Comparison of ENCODE assay signal across 14 cellular contexts in the genomic region with DNA sequence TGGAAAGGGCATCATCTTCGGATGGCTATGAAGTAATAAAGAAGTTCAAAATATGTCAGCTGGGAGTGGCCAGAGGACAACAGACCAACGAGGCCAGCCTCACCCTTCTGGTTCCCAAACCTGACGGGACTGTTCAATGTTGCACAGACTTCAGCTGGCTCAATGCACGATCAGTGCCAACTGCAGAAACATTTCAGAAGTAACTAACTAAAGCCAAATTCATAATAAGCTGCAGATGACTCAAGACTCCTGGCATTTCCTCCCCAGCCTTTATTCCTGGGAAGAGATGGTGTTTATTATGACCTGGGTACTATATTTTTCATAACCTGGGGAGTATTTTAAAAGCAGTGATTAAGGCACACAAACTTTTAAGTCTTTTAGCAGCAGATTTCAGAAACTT. TPM values are rescaled to one million over a fixed set of nuclear protein-coding genes. Genes with fewer than 3 reads are reported as not detected.
DNase-seq lines count a peak whose midpoint lies in the region; ATAC-seq and TF ChIP-seq lines count a peak whose summit lies in the region.
"Had no signal": no experiment of that assay in that cellular context is flagged by ENCODE, and none has a peak within 500 bp of the region (broad histone marks: within the 10 kb centered on the region; RNA-seq: fewer than 3 reads in every experiment).

No MANE protein-coding gene starts in this region.

- peak overlapping the region; percentile 65 for H3K4me2 ChIP-seq in HCT116 (ENCODE audit: low read length)

- H3K4me3 ChIP-seq in HCT116 (replicated peaks in 1 of 2; ENCODE audit: low read depth in 1 of 2, low read length in 2 of 2), result peak overlapping the region in 1 of 2 experiments; percentile 17; a peak in 1 of 4 replicates
- H3K4me3 ChIP-seq in suprapubic skin, result no peak overlapping the region

- intact Hi-C loops in HCT116 (cut with micrococcal nuclease), result no loop called here

- CTCF ChIA-PET in HCT116 (lab: Charles Lee), result no interaction called here

- no peak overlapping the region for H3K27ac ChIP-seq in HCT116 (ENCODE audit: low read depth, low read length)
- H3K27ac ChIP-seq in suprapubic skin, result peak overlapping the region; percentile 40

- in situ Hi-C loops in GM13977 (cut with MboI; ENCODE audit: low pct_unique_long_range_greater_than_20kb, low sequenced_read_pairs, unreplicated experiment), result no loop called here

- H3K9me2 ChIP-seq in HCT116 (ENCODE audit: insufficient read depth), result no peaks in the 10 kb centered on the region

- TF ChIP-seq CTCF in HCT116 (IDR thresholded peaks at IDR 0.05 in 2 of 3, conservative IDR thresholded peaks at IDR 0.05 in 1 of 3; ENCODE audit: borderline replicate concordance in 1 of 3, insufficient read depth in 1 of 3, low read depth in 2 of 3, low read length in 2 of 3), result no peak
- no peak for TF ChIP-seq CTCF in suprapubic skin (IDR thresholded peaks at IDR 0.05)
- TF ChIP-seq CTCF in GM13977 (IDR thresholded peaks at IDR 0.05; ENCODE audit: extremely low read depth, insufficient read depth, missing control alignments), result no peak

- no peaks in the 10 kb centered on the region for H3K79me2 ChIP-seq in HCT116 (ENCODE audit: insufficient read depth, low read length)

- H2AFZ ChIP-seq in HCT116 (ENCODE audit: low read depth, low read length, poor library complexity, severe bottlenecking), result peak overlapping the region; percentile 95

- peak overlapping the region; percentile 28 for H3K9ac ChIP-seq in HCT116 (ENCODE audit: low read length)

- TF ChIP-seq EP300 in suprapubic skin (IDR thresholded peaks at IDR 0.05), result no peak

- H3K9me3 ChIP-seq in HCT116 (ENCODE audit: control insufficient read depth in 1 of 2, insufficient read depth in 1 of 2, low read depth in 1 of 2, low read length in 2 of 2) (no peaks in the 10 kb centered on the region), suprapubic skin (no peaks in the 10 kb centered on the region)

- no peaks in the 10 kb centered on the region for H4K20me1 ChIP-seq in HCT116 (ENCODE audit: insufficient read depth)

- H3K36me3 ChIP-seq in HCT116 (ENCODE audit: control insufficient read depth in 1 of 2, insufficient read depth in 2 of 2, low read length in 2 of 2) (no peaks in the 10 kb centered on the region), suprapubic skin (no peaks in the 10 kb centered on the region)

- ATAC-seq in HCT116 (peak; percentile 39), HG03521 (IDR thresholded peaks at IDR 0.05; ENCODE audit: unreplicated experiment) (no peak), HG03139 (IDR thresholded peaks at IDR 0.05; ENCODE audit: unreplicated experiment) (no peak)
- ATAC-seq: activated CD4-positive, alpha-beta T cell treated with anti-CD3 and anti-CD28 coated beads for 36 hours had no signal

- TF ChIP-seq POLR2A in HCT116 (IDR thresholded peaks at IDR 0.05; ENCODE audit: borderline replicate concordance, extremely low read depth, insufficient read depth, insufficient read length), result no peak
- no peak for TF ChIP-seq POLR2A in suprapubic skin (IDR thresholded peaks at IDR 0.05)

- 0 out of 2 replicates have a peak, but pooled peaks have one; percentile 11 for TF ChIP-seq RAD21 in HCT116 (IDR thresholded peaks at IDR 0.05; ENCODE audit: low read depth)

- peaks cover 20 to 43% of the 10 kb centered on the region in 2 experiments for H3K4me1 ChIP-seq in HCT116 (ENCODE audit: control insufficient read depth in 1 of 2, insufficient read depth in 2 of 2, low read length in 2 of 2)
- H3K4me1 ChIP-seq in suprapubic skin, result peaks cover 36% of the 10 kb centered on the region

- POLR2A ChIA-PET in HCT116 (lab: Charles Lee), result interaction anchor here (0.6 kb wide), 1 partner anchor 91 kb away, joined by 5 read pairs; no protein-coding TSS in a partner anchor

- no TSS peak for BruUV-seq in HCT116 (replicated peaks; lab: Mats Ljungman, UMichigan)

- RAD21 ChIA-PET in HCT116 (lab: Charles Lee; ENCODE audit: low non-redundant PET in 1 of 2, low total read pairs in 2 of 2, uncharacterized antibody in 2 of 2, unreplicated experiment in 2 of 2), result no interaction called here

- 25% methylated on average over 4 of the region's 4 CpGs for WGBS in suprapubic skin

- H3K27me3 ChIP-seq in HCT116 (ENCODE audit: insufficient read depth, low read length) (peaks cover 13% of the 10 kb centered on the region; the same call in 1 of the 2 replicates), suprapubic skin (peaks cover 25% of the 10 kb centered on the region)

- DNase-seq in HCT116 (ENCODE audit: low read depth, low spot score), result no peak
- DNase-seq in amniotic stem cell (lab: John Stamatoyannopoulos, UW), result peak; percentile 34
- DNase-seq in fibroblast of the conjunctiva (ENCODE audit: low read depth), result peak; percentile 21
- no peak for DNase-seq in suprapubic skin (ENCODE audit: low spot score in 2 of 2)
- DNase-seq in GM13977 (ENCODE audit: low spot score), result no peak
- no peak for DNase-seq in Ammon's horn (ENCODE audit: low spot score)
- DNase-seq: activated CD4-positive, alpha-beta T cell treated with anti-CD3 and anti-CD28 coated beads for 36 hours; activated gamma-delta T cell; DMS79; immature natural killer cell; KBM-7; nephron progenitor cell had no signal

TF ChIP-seq in HCT116, 20 proteins besides CTCF, POLR2A, EP300 and RAD21:
- TF ChIP-seq POLR2AphosphoS5 (IDR thresholded peaks at IDR 0.05; ENCODE audit: low read depth, low read length) (no peak), CBX3 (IDR thresholded peaks at IDR 0.05; ENCODE audit: low read depth) (0 out of 2 replicates have a peak, but pooled peaks have one; percentile 16), FOSL1 (IDR thresholded peaks at IDR 0.05; ENCODE audit: low read depth) (peak; percentile 38; the same call in 1 of the 2 replicates), SIN3A (IDR thresholded peaks at IDR 0.05; ENCODE audit: low read depth) (no peak; the same call in 1 of the 2 replicates), SRF (IDR thresholded peaks at IDR 0.05; ENCODE audit: low read depth) (no peak), SP1 (IDR thresholded peaks at IDR 0.05; ENCODE audit: low read depth) (peak; percentile 7; the same call in 1 of the 2 replicates)
- TF ChIP-seq, protein P1, sequence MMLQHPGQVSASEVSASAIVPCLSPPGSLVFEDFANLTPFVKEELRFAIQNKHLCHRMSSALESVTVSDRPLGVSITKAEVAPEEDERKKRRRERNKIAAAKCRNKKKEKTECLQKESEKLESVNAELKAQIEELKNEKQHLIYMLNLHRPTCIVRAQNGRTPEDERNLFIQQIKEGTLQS (IDR thresholded peaks at IDR 0.05), result no peak

RNA-seq across cellular contexts. Expression of gene ATP6V1C2, which starts 3.8 kb away (rescaled TPM):
- 2.0 TPM for total RNA-seq in HCT116 (2021; ENCODE audit: unreplicated experiment)
- polyA plus RNA-seq in HCT116 (2012), result 2.5 and 3.5 TPM in 2 replicates
- total RNA-seq in suprapubic skin, result 1,000 to 10,000 TPM in 1 of 4 donors, 100 to 1,000 TPM in 3; 142 to 1,335 (median 496) TPM
- total RNA-seq: activated CD4-positive, alpha-beta T cell treated with anti-CD3 and anti-CD28 coated beads for 36 hours had no signal

RNA-seq across cellular contexts. Expression of gene NOL10, which starts 27.9 kb away (rescaled TPM):
- total RNA-seq in HCT116 (2021; ENCODE audit: unreplicated experiment), result 35.0 TPM
- polyA plus RNA-seq in HCT116 (2012), result 10.9 and 14.2 TPM in 2 replicates
- 10 to 100 TPM; 19.4 to 24.7 (median 22.9) TPM for total RNA-seq in suprapubic skin

Comparison
In these comparisons a context has a peak if more than half of its experiments do, and no peak if none do; other contexts are left out.
1. DNase-seq: peak in amniotic stem cell (single experiment) and fibroblast of the conjunctiva (single experiment); none in HCT116 (single experiment), suprapubic skin (0 of 2), GM13977 (single experiment) and Ammon's horn (single experiment).
2. RNA of gene ATP6V1C2, which starts 3.8 kb away (total RNA-seq): 142 to 1,335 TPM in suprapubic skin; 2.0 TPM in HCT116 (single experiment); every median in the first group is over 10 times any median in the second.